Comparison of ENCODE assay signal across 8 cellular contexts in the genomic region with DNA sequence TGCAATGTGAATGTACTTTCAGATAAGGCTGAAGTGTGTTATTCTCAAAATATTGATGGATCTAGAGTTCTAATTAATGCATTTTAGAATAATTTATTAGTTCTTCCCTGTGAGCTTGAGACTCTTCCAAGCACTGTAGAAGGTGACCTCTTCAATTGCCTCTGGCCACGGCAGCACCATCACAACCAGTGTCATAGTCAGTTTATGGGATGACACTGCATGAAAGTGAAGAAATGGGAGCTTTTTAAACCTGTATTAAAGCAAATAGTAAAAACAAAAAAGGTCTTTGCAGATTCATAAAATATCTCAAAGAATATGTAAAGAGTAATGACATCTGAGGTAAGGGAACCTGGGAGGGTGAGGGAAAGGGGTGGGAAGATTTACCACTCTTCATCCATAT. TPM values are rescaled to one million over a fixed set of nuclear protein-coding genes. Genes with fewer than 3 reads are reported as not detected.
"Had no signal": no experiment of that assay in that cellular context is flagged by ENCODE, and none has a peak within 500 bp of the region (broad histone marks: within the 10 kb centered on the region; RNA-seq: fewer than 3 reads in every experiment).

No MANE protein-coding gene starts in this region.

- ATAC-seq: HCT116 had no signal

- H3K9me3 Mint-ChIP-seq: HFFc6 had no signal

- FAIRE-seq: H54 had no signal

- H3K27ac Mint-ChIP-seq: HFFc6 had no signal

- DNase-seq: GOT3, HFFc6, IMR-90, KBM-7 had no signal

- H3K4me3 ChIP-seq: HAP-1 had no signal

- H3K9me3 ChIP-seq: HAP-1 had no signal

- H3K4me3 Mint-ChIP-seq: HFFc6 had no signal

RNA-seq across cellular contexts. Expression of gene OXER1, which starts 52.0 kb away (rescaled TPM):
- total RNA-seq: HFFc6, HT-29, IMR-90 had no signal
- polyA plus RNA-seq: IMR-90 had no signal
